2 cellular contexts compared by ENCODE assay signal in the genomic region with DNA sequence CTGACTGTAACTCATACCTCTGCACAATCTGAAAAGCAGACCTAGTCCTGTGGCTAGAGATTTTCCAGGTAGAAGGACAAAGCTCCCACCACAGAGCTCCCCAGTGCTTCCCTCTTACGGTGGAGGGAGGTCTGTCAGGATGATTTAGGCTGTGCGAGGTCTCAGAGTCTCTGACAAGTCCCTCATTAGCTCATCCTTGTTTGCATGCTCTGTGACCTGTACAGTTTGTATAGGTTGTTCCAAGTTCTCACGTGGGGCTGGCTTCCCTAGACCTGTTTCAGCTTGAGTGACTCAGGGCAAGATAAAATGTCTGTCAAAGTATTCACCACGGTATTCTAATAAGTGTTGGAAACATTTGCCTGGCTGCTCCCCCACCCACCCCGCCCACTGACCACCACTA.
TF ChIP-seq lines count a peak whose summit lies in the region.

No MANE protein-coding gene starts in this region.

TF ChIP-seq in A549, 52 proteins besides CTCF, POLR2A, EP300 and RAD21:
- TF ChIP-seq HMGXB4 (CRISPR knock-in tag; IDR thresholded peaks at IDR 0.05; ENCODE audit: borderline replicate concordance) (no peak), BHLHE40 (IDR thresholded peaks at IDR 0.05; ENCODE audit: low read depth, low read length) (no peak)

TF ChIP-seq in GM12878, 131 proteins besides CTCF, POLR2A, EP300 and RAD21 (continued from another document):
- TF ChIP-seq RAD51 (IDR thresholded peaks at IDR 0.05) (peak; percentile 49; the same call in 1 of the 2 replicates), YY1 (IDR thresholded peaks at IDR 0.05; ENCODE audit: low read depth, low read length) (0 out of 2 replicates have a peak, but pooled peaks have one; percentile 16), ATF7 (IDR thresholded peaks at IDR 0.05; ENCODE audit: low read depth) (peak; percentile 57; the same call in 1 of the 2 replicates), PAX5 (IDR thresholded peaks at IDR 0.05; ENCODE audit: borderline replicate concordance, low read depth, low read length) (peak; percentile 65; the same call in 1 of the 2 replicates), PBX3 (IDR thresholded peaks at IDR 0.05; ENCODE audit: insufficient replicate concordance, low read depth, low read length) (peak; percentile 9), SREBF1 (IDR thresholded peaks at IDR 0.05; ENCODE audit: low read length) (no peak), PKNOX1 (IDR thresholded peaks at IDR 0.05) (peak; percentile 53; the same call in 1 of the 2 replicates)
TF ChIP-seq in GM12878: peak in this region for 8.
